In genomic region chr12:121610239-121611149, GRCh38 we compare ENCODE assay signal across 10 cellular contexts. TPM values are rescaled to one million over a fixed set of nuclear protein-coding genes. Genes with fewer than 3 reads are reported as not detected.
DNase-seq lines count a peak whose midpoint lies in the region; ATAC-seq, FAIRE-seq and TF ChIP-seq lines count a peak whose summit lies in the region.
"Had no signal": no experiment of that assay in that cellular context is flagged by ENCODE, and none has a peak within 500 bp of the region (broad histone marks: within the 10 kb centered on the region; RNA-seq: fewer than 3 reads in every experiment).

No MANE protein-coding gene starts in this region.

- H3K27ac Mint-ChIP-seq in neural crest cell (ENCODE audit: unreplicated experiment) (peak overlapping the region; percentile 85), glutamatergic neuron (ENCODE audit: unreplicated experiment) (no peak overlapping the region)

- H3K9me3 Mint-ChIP-seq in neural crest cell (peaks cover 4% of the 10 kb centered on the region), glutamatergic neuron (ENCODE audit: unreplicated experiment) (no peaks in the 10 kb centered on the region)

- peaks cover 3% of the 10 kb centered on the region for H3K36me3 Mint-ChIP-seq in neural crest cell (ENCODE audit: low read depth)
- no peaks in the 10 kb centered on the region for H3K36me3 Mint-ChIP-seq in glutamatergic neuron (ENCODE audit: unreplicated experiment)

- no peak overlapping the region for H3K4me3 ChIP-seq in A549
- no peak overlapping the region for H3K4me3 ChIP-seq in LNCaP clone FGC (ENCODE audit: low read depth, low read length)
- no peak overlapping the region for H3K4me3 ChIP-seq in esophagus (ENCODE audit: low read depth in 1 of 2, low read length in 2 of 2)
- H3K4me3 ChIP-seq: BLaER1 treated with 17β-estradiol and CSF1 and Interleukin-3, amounts not matched to agents 10 nM and 100 nM; right lobe of liver had no signal

- H3K27me3 Mint-ChIP-seq in neural crest cell (ENCODE audit: low read depth) (no peaks in the 10 kb centered on the region), glutamatergic neuron (ENCODE audit: unreplicated experiment) (peaks cover 2% of the 10 kb centered on the region)

- POLR2A ChIA-PET in A549 (lab: Yijun Ruan, JAX), result interaction anchor here (0.5 to 0.6 kb wide), 2 partner anchors 21 to 178 kb away, joined by 4 to 6 read pairs; no protein-coding TSS in a partner anchor

- peak; percentile 13 to 55; a peak in 2 of 6 replicates for ATAC-seq in A549

- peak overlapping the region; percentile 60 for H3K4me3 Mint-ChIP-seq in neural crest cell
- no peak overlapping the region for H3K4me3 Mint-ChIP-seq in glutamatergic neuron (ENCODE audit: unreplicated experiment)

- TF ChIP-seq CTCF in A549 (IDR thresholded peaks at IDR 0.05), result no peak
- TF ChIP-seq CTCF in LNCaP clone FGC (IDR thresholded peaks at IDR 0.05; ENCODE audit: control insufficient read depth, extremely low read depth, insufficient read depth), result no peak
- no peak for TF ChIP-seq CTCF in neural crest cell (conservative IDR thresholded peaks at IDR 0.05)
- no peak for TF ChIP-seq CTCF in glutamatergic neuron (IDR thresholded peaks at IDR 0.05; ENCODE audit: partially characterized antibody, unreplicated experiment)

- H3K9me3 ChIP-seq in A549 (no peaks in the 10 kb centered on the region), esophagus (ENCODE audit: control insufficient read depth in 2 of 2, insufficient read depth in 1 of 2, low read depth in 1 of 2, low read length in 1 of 2) (no peaks in the 10 kb centered on the region)
- H3K9me3 ChIP-seq: right lobe of liver had no signal

- CTCF ChIA-PET in A549 (lab: Yijun Ruan, JAX), result interaction anchor here (0.7 to 6.7 kb wide), 6 partner anchors 15 to 547 kb away, joined by 3 to 65 read pairs (median 4); partner anchors contain the start of gene ORAI1

- H3K4me2 ChIP-seq in A549, result no peak overlapping the region
- H3K4me2 ChIP-seq: BLaER1 treated with 17β-estradiol and CSF1 and Interleukin-3, amounts not matched to agents 10 nM and 100 nM had no signal

- 62% methylated on average over 11 of the region's 11 CpGs for WGBS in A549 (ENCODE audit: missing lambda C conversion rate)
- 28 to 33% methylated on average over 11 of the region's 11 CpGs for WGBS in esophagus, 2 donors

- H3K4me1 ChIP-seq in A549 (no peaks in the 10 kb centered on the region), esophagus (ENCODE audit: control insufficient read depth in 2 of 2, insufficient read depth in 2 of 2, low read length in 1 of 2) (peaks cover 0 to 2% of the 10 kb centered on the region in 2 donors)
- H3K4me1 ChIP-seq: right lobe of liver had no signal

- TF ChIP-seq RAD21 in A549 (conservative IDR thresholded peaks at IDR 0.05 in 1 of 2, IDR thresholded peaks at IDR 0.05 in 1 of 2), result no peak

- no peaks in the 10 kb centered on the region for H3K36me3 ChIP-seq in esophagus (ENCODE audit: control insufficient read depth in 2 of 2, insufficient read depth in 2 of 2, low read length in 1 of 2)
- H3K36me3 ChIP-seq: BLaER1 treated with 17β-estradiol and CSF1 and Interleukin-3, amounts not matched to agents 10 nM and 100 nM; right lobe of liver had no signal

- H3K4me1 Mint-ChIP-seq in neural crest cell (peaks cover 27% of the 10 kb centered on the region), glutamatergic neuron (ENCODE audit: low read depth, unreplicated experiment) (peaks cover 2% of the 10 kb centered on the region)

- H3K27me3 ChIP-seq in esophagus (ENCODE audit: control insufficient read depth in 1 of 2, insufficient read depth in 2 of 2, low read length in 2 of 2), result no peaks in the 10 kb centered on the region
- H3K27me3 ChIP-seq: BLaER1 treated with 17β-estradiol and CSF1 and Interleukin-3, amounts not matched to agents 10 nM and 100 nM; right lobe of liver had no signal

- H3K27ac ChIP-seq in A549 (0 out of 6 replicates have a peak overlapping the region, but pooled peaks of 1 of the 2 experiments have one; percentile 23), esophagus (ENCODE audit: low read depth in 2 of 2, low read length in 1 of 2) (peak overlapping the region; percentile 47 to 61)
- H3K27ac ChIP-seq: right lobe of liver had no signal

- no peak for TF ChIP-seq EP300 in A549 (IDR thresholded peaks at IDR 0.05)

- no peak for FAIRE-seq in A549 (lab: Jason Lieb, UNC)

- TF ChIP-seq POLR2A in A549 (IDR thresholded peaks at IDR 0.05; ENCODE audit: low read length), result no peak

- DNase-seq in A549 (ENCODE audit: low read depth in 1 of 2, low spot score in 1 of 2), result no peak
- peak; percentile 17 for DNase-seq in LNCaP clone FGC (ENCODE audit: low read depth)
- no peak for DNase-seq in neural crest cell (ENCODE audit: low read depth, low spot score)
- DNase-seq in SHP77 (lab: John Stamatoyannopoulos, UW), result no peak
- no peak for DNase-seq in glutamatergic neuron
- DNase-seq in DMS114 treated with DMSO at 0.1 percent for 48 hours (lab: John Stamatoyannopoulos, UW; ENCODE audit: unreplicated experiment), result no peak
- DNase-seq in putamen (ENCODE audit: low spot score), result no peak
- DNase-seq: right lobe of liver had no signal

TF ChIP-seq in A549, 52 proteins besides CTCF, POLR2A, EP300 and RAD21 (continues in another document):
- no peak for TF ChIP-seq JUNB (IDR thresholded peaks at IDR 0.05)
- no peak for TF ChIP-seq BHLHE40 (IDR thresholded peaks at IDR 0.05; ENCODE audit: low read depth, low read length)
- TF ChIP-seq TFCP2L1 (CRISPR knock-in tag; IDR thresholded peaks at IDR 0.05), result no peak
- TF ChIP-seq ELK1 (IDR thresholded peaks at IDR 0.05; ENCODE audit: low read depth, low read length), result no peak
- TF ChIP-seq SMC3 (IDR thresholded peaks at IDR 0.05), result no peak
- TF ChIP-seq HES2 (IDR thresholded peaks at IDR 0.05), result no peak
- TF ChIP-seq FOSL2 (IDR thresholded peaks at IDR 0.05), result no peak
- TF ChIP-seq FOSL2 (CRISPR knock-in tag; IDR thresholded peaks at IDR 0.05), result no peak
- no peak for TF ChIP-seq CEBPB (IDR thresholded peaks at IDR 0.05)

RNA-seq across cellular contexts. Expression of gene ORAI1, which starts 15.8 kb away (rescaled TPM):
- polyA plus RNA-seq in A549 (2011; rRNA removed) (22.1 and 26.6 TPM in 2 replicates), A549 (2017; fragmentation: RNase III; extraction: RNeasy Plus Mini Kit Qiagen cat#74134 plus additional on column Dnase treatment) (17.8 to 20.2 TPM (median 18.7 TPM) in 3 replicates), esophagus (1 to 10 TPM; 2.4 to 9.5 TPM)
- 53.4 and 84.4 TPM in 2 replicates for polyA plus RNA-seq in A549 (2012; cell fraction: cytosol; rRNA removed)
- polyA plus RNA-seq in A549 (2012; cell fraction: nucleus; rRNA removed), result 34.7 and 58.1 TPM in 2 replicates
- polyA minus RNA-seq in A549 (2011; rRNA and poly(A)+ RNA removed), result 15.7 and 29.4 TPM in 2 replicates
- total RNA-seq in neural crest cell (13.7 and 15.1 TPM in 2 replicates), glutamatergic neuron (ENCODE audit: unreplicated experiment) (15.9 TPM)

RNA-seq across cellular contexts. Expression of gene KDM2B, which starts 29.7 kb away (rescaled TPM):
- polyA plus RNA-seq in A549 (2011; rRNA removed) (10.4 and 12.7 TPM in 2 replicates), A549 (2017; fragmentation: RNase III; extraction: RNeasy Plus Mini Kit Qiagen cat#74134 plus additional on column Dnase treatment) (18.1 to 18.4 TPM (median 18.3 TPM) in 3 replicates), esophagus (10 to 100 TPM; 15.7 to 23.5 TPM)
- 15.0 and 25.1 TPM in 2 replicates for polyA plus RNA-seq in A549 (2012; cell fraction: cytosol; rRNA removed)
- 47.3 and 56.0 TPM in 2 replicates for polyA plus RNA-seq in A549 (2012; cell fraction: nucleus; rRNA removed)
- polyA minus RNA-seq in A549 (2011; rRNA and poly(A)+ RNA removed), result 20.4 and 34.1 TPM in 2 replicates
- total RNA-seq in neural crest cell (79.2 and 85.6 TPM in 2 replicates), glutamatergic neuron (ENCODE audit: unreplicated experiment) (64.3 TPM)

RNA-seq across cellular contexts. Expression of gene MORN3, which starts 59.0 kb away (rescaled TPM):
- polyA plus RNA-seq in A549 (2011; rRNA removed), result 0.17 and 0.47 TPM in 2 replicates
- polyA plus RNA-seq in A549 (2012; cell fraction: cytosol; rRNA removed), result 0.21 and 0.24 TPM in 2 replicates
- 0.22 and 0.33 TPM in 2 replicates for polyA plus RNA-seq in A549 (2012; cell fraction: nucleus; rRNA removed)
- 0.17 to 0.28 TPM (median 0.26 TPM) in 3 replicates for polyA plus RNA-seq in A549 (2017; fragmentation: RNase III; extraction: RNeasy Plus Mini Kit Qiagen cat#74134 plus additional on column Dnase treatment)
- 0.05 and 0.12 TPM in 2 replicates for polyA minus RNA-seq in A549 (2011; rRNA and poly(A)+ RNA removed)
- polyA plus RNA-seq in esophagus, result under 1 TPM; 0.12 to 0.13 TPM
- 0.57 and 0.63 TPM in 2 replicates for total RNA-seq in neural crest cell
- 1.2 TPM for total RNA-seq in glutamatergic neuron (ENCODE audit: unreplicated experiment)
